ENCODE assay signal across 8 cellular contexts in genomic region chr15:44729394-44729913, GRCh38. TPM values are rescaled to one million over a fixed set of nuclear protein-coding genes. Genes with fewer than 3 reads are reported as not detected.
DNase-seq lines count a peak whose midpoint lies in the region; ATAC-seq and TF ChIP-seq lines count a peak whose summit lies in the region.

No MANE protein-coding gene starts in this region.

- no peaks in the 10 kb centered on the region for H4K20me1 ChIP-seq in neural progenitor cell (ENCODE audit: low read depth)

- no peaks in the 10 kb centered on the region for H3K36me3 Mint-ChIP-seq in WTC11
- peaks cover 14% of the 10 kb centered on the region for H3K36me3 Mint-ChIP-seq in neural progenitor cell

- H3K4me3 Mint-ChIP-seq in WTC11 = peak overlapping the region; percentile 97
- H3K4me3 Mint-ChIP-seq in neural progenitor cell = peak overlapping the region; percentile 97

- CTCF ChIA-PET in WTC11 (lab: Charles Lee) = interaction anchor here (0.5 to 2.6 kb wide), 6 partner anchors 8 to 145 kb away, joined by 3 to 39 read pairs (median 16); partner anchors contain the start of genes B2M, PATL2 and SPG11

- H3K27ac Mint-ChIP-seq in WTC11 = peak overlapping the region; percentile 99
- H3K27ac Mint-ChIP-seq in neural progenitor cell = peak overlapping the region; percentile 90

- no peaks in the 10 kb centered on the region; the same call in 1 of the 2 replicates for H3K27me3 Mint-ChIP-seq in WTC11 (ENCODE audit: low read depth)
- H3K27me3 Mint-ChIP-seq in neural progenitor cell (ENCODE audit: insufficient read depth, low read depth) = peaks cover 4% of the 10 kb centered on the region

- peak overlapping the region; percentile 81 for H2AFZ ChIP-seq in neural progenitor cell (replicated peaks)

- peaks cover 33% of the 10 kb centered on the region for H3K27me3 ChIP-seq in neural progenitor cell

- POLR2A ChIA-PET in WTC11 (lab: Charles Lee) = interaction anchor here (1.4 to 3.6 kb wide), 3 partner anchors 8 to 66 kb away, joined by 4 to 37 read pairs (median 11); partner anchors contain the start of genes B2M, PATL2 and SPG11

- H3K9me3 Mint-ChIP-seq in WTC11 (no peaks in the 10 kb centered on the region), neural progenitor cell (no peaks in the 10 kb centered on the region)

- no peaks in the 10 kb centered on the region for H3K36me3 ChIP-seq in neural progenitor cell

- H3K79me2 ChIP-seq in neural progenitor cell (ENCODE audit: low read depth) = no peaks in the 10 kb centered on the region

- peaks cover 18% of the 10 kb centered on the region for H3F3A ChIP-seq in neural progenitor cell (ENCODE audit: low read depth)

- no peak overlapping the region for H3K27ac ChIP-seq in neural progenitor cell

- H3K9me3 ChIP-seq in neural progenitor cell (ENCODE audit: low read depth) = no peaks in the 10 kb centered on the region

- H3K4me1 Mint-ChIP-seq in WTC11 (peaks cover 29% of the 10 kb centered on the region), neural progenitor cell (peaks cover 24% of the 10 kb centered on the region)

- H3K4me2 ChIP-seq in neural progenitor cell = peak overlapping the region; percentile 85

- no peak for TF ChIP-seq CTCF in WTC11 (IDR thresholded peaks at IDR 0.05)
- no peak for TF ChIP-seq CTCF in neural progenitor cell (IDR thresholded peaks at IDR 0.05)

- peak; percentile 1 for ATAC-seq in HG03432 (IDR thresholded peaks at IDR 0.05; ENCODE audit: unreplicated experiment)
- ATAC-seq in WTC11 = peak; percentile 16
- ATAC-seq in HG03097 (IDR thresholded peaks at IDR 0.05; ENCODE audit: low FRiP score, unreplicated experiment) = no peak

- H3K4me3 ChIP-seq in neural progenitor cell = peak overlapping the region; percentile 53

- DNase-seq in ELR (ENCODE audit: low read depth) (peak; percentile 31), WTC11 (ENCODE audit: low spot score) (peak; percentile 32), fibroblast of peridontal ligament (ENCODE audit: extremely low read depth) (peak; percentile 42), neural progenitor cell (ENCODE audit: low spot score) (peak; percentile 40), NCI-H1436 treated with DMSO at 0.1 percent for 48 hours (lab: John Stamatoyannopoulos, UW) (no peak), KG1 (lab: John Stamatoyannopoulos, UW) (no peak)

- no peak overlapping the region for H3K9ac ChIP-seq in neural progenitor cell

- no peaks in the 10 kb centered on the region for H3K4me1 ChIP-seq in neural progenitor cell

TF ChIP-seq in WTC11, 78 proteins besides CTCF, POLR2A, EP300 and RAD21:
- no peak for TF ChIP-seq SOX15 (CRISPR knock-in tag; IDR thresholded peaks at IDR 0.05)
- TF ChIP-seq SP1 (CRISPR knock-in tag; conservative IDR thresholded peaks at IDR 0.05) = no peak
- TF ChIP-seq ZNF671 (CRISPR knock-in tag; IDR thresholded peaks at IDR 0.05) = no peak
- TF ChIP-seq ATF6 (CRISPR knock-in tag; IDR thresholded peaks at IDR 0.05) = no peak
- no peak for TF ChIP-seq ZNF396 (CRISPR knock-in tag; IDR thresholded peaks at IDR 0.05; ENCODE audit: borderline replicate concordance)
- no peak for TF ChIP-seq ZBTB43 (CRISPR knock-in tag; IDR thresholded peaks at IDR 0.05)
- TF ChIP-seq FOXP1 (CRISPR knock-in tag; IDR thresholded peaks at IDR 0.05; ENCODE audit: borderline replicate concordance) = peak; percentile 2; the same call in 1 of the 2 replicates
- no peak for TF ChIP-seq ELF4 (CRISPR knock-in tag; IDR thresholded peaks at IDR 0.05; ENCODE audit: low read depth)

RNA-seq across cellular contexts. Expression of gene TRIM69, which starts 6.9 kb away (rescaled TPM):
- total RNA-seq in WTC11 (2021) (9.9 to 11.3 TPM (median 10.4 TPM) in 3 replicates), neural progenitor cell (ENCODE audit: low replicate concordance) (0.46 and 0.51 TPM in 2 replicates)

RNA-seq across cellular contexts. Expression of gene B2M, which starts 18.1 kb away (rescaled TPM):
- total RNA-seq in WTC11 (2021) (88.2 to 105 TPM (median 102 TPM) in 3 replicates), neural progenitor cell (ENCODE audit: low replicate concordance) (73.5 and 120 TPM in 2 replicates)

RNA-seq across cellular contexts. Expression of gene PATL2, which starts 18.3 kb away (rescaled TPM):
- total RNA-seq in WTC11 (2021) = 0.41 to 1.2 TPM (median 0.59 TPM) in 3 replicates
- 0.68 TPM in 1 of 2 replicates, not detected in the other for total RNA-seq in neural progenitor cell (ENCODE audit: low replicate concordance)

Comparison
In these comparisons a context has a peak if more than half of its experiments do, and no peak if none do; other contexts are left out.
1. DNase-seq: peak in ELR (single experiment), WTC11 (single experiment), fibroblast of peridontal ligament (single experiment) and neural progenitor cell (single experiment); none in NCI-H1436 treated with DMSO at 0.1 percent for 48 hours (single experiment) and KG1 (single experiment).